21 cellular contexts compared by ENCODE assay signal in the genomic region with DNA sequence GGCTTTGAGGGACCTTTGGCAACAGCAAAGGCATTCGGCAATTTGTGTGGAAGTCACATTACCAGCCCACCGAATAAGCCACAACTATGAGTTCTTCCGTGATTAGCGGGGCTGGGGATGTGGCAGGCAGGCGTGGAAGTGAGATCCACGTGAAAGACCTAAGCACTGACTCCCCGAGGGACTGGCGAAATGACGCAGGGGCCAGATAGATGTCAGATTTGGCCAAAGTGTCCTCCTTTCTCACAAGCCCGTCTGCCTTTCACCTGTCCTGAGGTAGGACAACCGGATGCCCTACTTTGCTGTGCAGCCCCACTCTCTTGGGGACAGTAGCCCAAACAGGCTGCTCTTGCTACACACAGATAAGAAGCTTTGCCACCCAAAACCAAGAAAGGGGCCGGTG.
"Had no signal": no experiment of that assay in that cellular context is flagged by ENCODE, and none has a peak within 500 bp of the region (broad histone marks: within the 10 kb centered on the region; RNA-seq: fewer than 3 reads in every experiment).

No MANE protein-coding gene starts in this region.

- H3K27me3 ChIP-seq: dorsolateral prefrontal cortex, esophagus muscularis mucosa, foreskin keratinocyte, heart right ventricle, left lung had no signal

- H3K27ac ChIP-seq: coronary artery, dorsolateral prefrontal cortex, esophagus muscularis mucosa, foreskin keratinocyte, heart right ventricle, left lung, lower lobe of right lung had no signal

- H3K4me3 ChIP-seq: coronary artery, dorsolateral prefrontal cortex, esophagus muscularis mucosa, heart right ventricle, left lung, lower lobe of right lung had no signal

- FAIRE-seq: colon, endothelial cell of umbilical vein, frontal cortex, islet of Langerhans, keratinocyte had no signal

- H3K9me3 ChIP-seq: esophagus muscularis mucosa, heart right ventricle, left lung, lower lobe of right lung had no signal

- H3K36me3 ChIP-seq: esophagus muscularis mucosa, heart right ventricle, left lung, lower lobe of right lung had no signal

- H3K4me1 ChIP-seq: esophagus muscularis mucosa, foreskin keratinocyte, left lung, lower lobe of right lung had no signal

- DNase-seq: dermis blood vessel endothelial cell; dorsolateral prefrontal cortex; effector CD4-positive, alpha-beta T cell; effector memory CD4-positive, alpha-beta T cell; foreskin keratinocyte; glutamatergic neuron; head of caudate nucleus; heart right ventricle; hippocampal formation; left cardiac atrium; left lung; lower lobe of right lung; mesenchymal stem cell; midbrain had no signal

- ATAC-seq: foreskin keratinocyte, heart right ventricle, left cardiac atrium, left lung, lower lobe of right lung had no signal
